1 cellular context compared by ENCODE assay signal in the genomic region with DNA sequence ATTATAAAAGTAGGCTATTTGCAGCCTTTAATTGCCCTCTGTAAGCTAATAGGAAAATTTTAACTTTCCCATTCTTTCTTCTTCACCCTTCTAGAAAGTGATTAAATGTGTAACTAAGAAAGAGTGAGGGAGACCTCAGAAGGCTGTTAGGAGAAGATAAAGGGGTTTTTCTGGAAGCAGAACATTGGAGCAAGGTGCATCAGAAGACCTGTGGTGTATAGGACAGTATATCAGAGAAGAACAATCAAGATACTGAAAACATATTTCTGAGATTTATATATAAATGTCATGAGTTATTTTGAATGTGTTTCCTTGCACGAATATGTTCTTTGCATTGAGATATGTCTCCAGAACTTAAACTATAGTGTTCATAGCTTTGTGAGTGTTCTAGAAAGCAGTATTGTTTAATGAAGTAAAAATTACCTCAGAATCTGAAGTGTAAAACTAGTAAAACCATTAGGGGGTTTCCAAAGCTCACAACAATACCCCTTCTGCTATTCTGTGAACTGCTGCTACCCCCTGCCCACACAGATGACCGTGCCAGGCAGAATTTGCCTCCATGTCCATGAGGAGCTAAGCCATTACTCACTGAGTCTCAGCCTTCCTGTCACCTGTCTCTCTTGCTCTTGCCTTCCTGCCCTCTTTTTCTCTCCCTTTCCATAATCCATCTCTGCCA.
TF ChIP-seq lines count a peak whose summit lies in the region.

No MANE protein-coding gene starts in this region.

TF ChIP-seq in GM12878, 131 proteins besides CTCF, POLR2A, EP300 and RAD21 (continued from another document and continues in another):
- TF ChIP-seq SUPT20H (IDR thresholded peaks at IDR 0.05; ENCODE audit: borderline replicate concordance, control insufficient read depth, low read depth, low read length) (no peak), KDM1A (IDR thresholded peaks at IDR 0.05; ENCODE audit: borderline replicate concordance) (no peak), ESRRA (IDR thresholded peaks at IDR 0.05; ENCODE audit: low read length) (no peak), RCOR1 (conservative IDR thresholded peaks at IDR 0.05; ENCODE audit: low read depth, low read length) (no peak), BRCA1 (IDR thresholded peaks at IDR 0.05; ENCODE audit: low read depth, low read length) (no peak), PML (IDR thresholded peaks at IDR 0.05; ENCODE audit: low read length) (no peak), ZNF274 (IDR thresholded peaks at IDR 0.05; ENCODE audit: insufficient read depth, insufficient read length) (no peak), RB1 (IDR thresholded peaks at IDR 0.05; ENCODE audit: borderline replicate concordance) (no peak), NR2F1 (conservative IDR thresholded peaks at IDR 0.05) (no peak), IRF4 (IDR thresholded peaks at IDR 0.05; ENCODE audit: low read depth, low read length) (no peak), LARP7 (IDR thresholded peaks at IDR 0.05) (no peak), KAT2A (conservative IDR thresholded peaks at IDR 0.05; ENCODE audit: control insufficient read depth, low read depth, low read length) (no peak), IKZF2 (IDR thresholded peaks at IDR 0.05) (peak; percentile 45 to 48; a peak in 2 of 4 replicates), STAT1 (conservative IDR thresholded peaks at IDR 0.05) (no peak), ATF7 (IDR thresholded peaks at IDR 0.05; ENCODE audit: low read depth) (peak; percentile 27; the same call in 1 of the 2 replicates), POLR2AphosphoS2 (IDR thresholded peaks at IDR 0.05; ENCODE audit: low read depth, low read length) (no peak), JUNB (IDR thresholded peaks at IDR 0.05) (peak; percentile 15; the same call in 1 of the 2 replicates), MTA3 (IDR thresholded peaks at IDR 0.05; ENCODE audit: borderline replicate concordance, low read length) (no peak), CEBPB (IDR thresholded peaks at IDR 0.05; ENCODE audit: borderline replicate concordance in 1 of 2, low read depth in 2 of 2, low read length in 2 of 2) (no peak), ZBED1 (IDR thresholded peaks at IDR 0.05; ENCODE audit: borderline replicate concordance) (no peak), TCF12 (IDR thresholded peaks at IDR 0.05; ENCODE audit: low read depth, low read length) (no peak), MEF2A (IDR thresholded peaks at IDR 0.05; ENCODE audit: insufficient read depth, low read depth, low read length) (0 out of 2 replicates have a peak, but pooled peaks have one; percentile 14), CHD1 (IDR thresholded peaks at IDR 0.05; ENCODE audit: low read depth, low read length) (no peak), STAT3 (IDR thresholded peaks at IDR 0.05; ENCODE audit: low read depth, low read length) (no peak), RUNX3 (IDR thresholded peaks at IDR 0.05; ENCODE audit: low read length) (no peak), GATAD2B (conservative IDR thresholded peaks at IDR 0.05; ENCODE audit: low read depth) (no peak), EED (IDR thresholded peaks at IDR 0.05; ENCODE audit: low read depth) (no peak), CREM (IDR thresholded peaks at IDR 0.05; ENCODE audit: low read depth) (no peak), SIX5 (IDR thresholded peaks at IDR 0.05; ENCODE audit: low read depth, low read length, severe bottlenecking) (no peak), FOS (IDR thresholded peaks at IDR 0.05; ENCODE audit: borderline replicate concordance, extremely low read depth, insufficient read length) (no peak), POLR2AphosphoS5 (IDR thresholded peaks at IDR 0.05; ENCODE audit: low read length) (no peak)
- TF ChIP-seq, protein P1, sequence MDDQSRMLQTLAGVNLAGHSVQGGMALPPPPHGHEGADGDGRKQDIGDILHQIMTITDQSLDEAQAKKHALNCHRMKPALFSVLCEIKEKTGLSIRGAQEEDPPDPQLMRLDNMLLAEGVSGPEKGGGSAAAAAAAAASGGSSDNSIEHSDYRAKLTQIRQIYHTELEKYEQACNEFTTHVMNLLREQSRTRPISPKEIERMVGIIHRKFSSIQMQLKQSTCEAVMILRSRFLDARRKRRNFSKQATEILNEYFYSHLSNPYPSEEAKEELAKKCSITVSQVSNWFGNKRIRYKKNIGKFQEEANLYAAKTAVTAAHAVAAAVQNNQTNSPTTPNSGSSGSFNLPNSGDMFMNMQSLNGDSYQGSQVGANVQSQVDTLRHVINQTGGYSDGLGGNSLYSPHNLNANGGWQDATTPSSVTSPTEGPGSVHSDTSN (IDR thresholded peaks at IDR 0.05; ENCODE audit: insufficient replicate concordance, low read depth, low read length): no peak
- TF ChIP-seq, protein P2, sequence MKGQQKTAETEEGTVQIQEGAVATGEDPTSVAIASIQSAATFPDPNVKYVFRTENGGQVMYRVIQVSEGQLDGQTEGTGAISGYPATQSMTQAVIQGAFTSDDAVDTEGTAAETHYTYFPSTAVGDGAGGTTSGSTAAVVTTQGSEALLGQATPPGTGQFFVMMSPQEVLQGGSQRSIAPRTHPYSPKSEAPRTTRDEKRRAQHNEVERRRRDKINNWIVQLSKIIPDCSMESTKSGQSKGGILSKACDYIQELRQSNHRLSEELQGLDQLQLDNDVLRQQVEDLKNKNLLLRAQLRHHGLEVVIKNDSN (IDR thresholded peaks at IDR 0.05; ENCODE audit: borderline replicate concordance, extremely low read length, insufficient read depth, low read depth, low read length): no peak
- TF ChIP-seq, protein P3, sequence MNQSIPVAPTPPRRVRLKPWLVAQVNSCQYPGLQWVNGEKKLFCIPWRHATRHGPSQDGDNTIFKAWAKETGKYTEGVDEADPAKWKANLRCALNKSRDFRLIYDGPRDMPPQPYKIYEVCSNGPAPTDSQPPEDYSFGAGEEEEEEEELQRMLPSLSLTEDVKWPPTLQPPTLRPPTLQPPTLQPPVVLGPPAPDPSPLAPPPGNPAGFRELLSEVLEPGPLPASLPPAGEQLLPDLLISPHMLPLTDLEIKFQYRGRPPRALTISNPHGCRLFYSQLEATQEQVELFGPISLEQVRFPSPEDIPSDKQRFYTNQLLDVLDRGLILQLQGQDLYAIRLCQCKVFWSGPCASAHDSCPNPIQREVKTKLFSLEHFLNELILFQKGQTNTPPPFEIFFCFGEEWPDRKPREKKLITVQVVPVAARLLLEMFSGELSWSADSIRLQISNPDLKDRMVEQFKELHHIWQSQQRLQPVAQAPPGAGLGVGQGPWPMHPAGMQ (IDR thresholded peaks at IDR 0.05; ENCODE audit: borderline replicate concordance): no peak
- TF ChIP-seq, protein P4, sequence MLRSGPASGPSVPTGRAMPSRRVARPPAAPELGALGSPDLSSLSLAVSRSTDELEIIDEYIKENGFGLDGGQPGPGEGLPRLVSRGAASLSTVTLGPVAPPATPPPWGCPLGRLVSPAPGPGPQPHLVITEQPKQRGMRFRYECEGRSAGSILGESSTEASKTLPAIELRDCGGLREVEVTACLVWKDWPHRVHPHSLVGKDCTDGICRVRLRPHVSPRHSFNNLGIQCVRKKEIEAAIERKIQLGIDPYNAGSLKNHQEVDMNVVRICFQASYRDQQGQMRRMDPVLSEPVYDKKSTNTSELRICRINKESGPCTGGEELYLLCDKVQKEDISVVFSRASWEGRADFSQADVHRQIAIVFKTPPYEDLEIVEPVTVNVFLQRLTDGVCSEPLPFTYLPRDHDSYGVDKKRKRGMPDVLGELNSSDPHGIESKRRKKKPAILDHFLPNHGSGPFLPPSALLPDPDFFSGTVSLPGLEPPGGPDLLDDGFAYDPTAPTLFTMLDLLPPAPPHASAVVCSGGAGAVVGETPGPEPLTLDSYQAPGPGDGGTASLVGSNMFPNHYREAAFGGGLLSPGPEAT (IDR thresholded peaks at IDR 0.05; ENCODE audit: low read depth): peak; percentile 79
- TF ChIP-seq, protein P5, sequence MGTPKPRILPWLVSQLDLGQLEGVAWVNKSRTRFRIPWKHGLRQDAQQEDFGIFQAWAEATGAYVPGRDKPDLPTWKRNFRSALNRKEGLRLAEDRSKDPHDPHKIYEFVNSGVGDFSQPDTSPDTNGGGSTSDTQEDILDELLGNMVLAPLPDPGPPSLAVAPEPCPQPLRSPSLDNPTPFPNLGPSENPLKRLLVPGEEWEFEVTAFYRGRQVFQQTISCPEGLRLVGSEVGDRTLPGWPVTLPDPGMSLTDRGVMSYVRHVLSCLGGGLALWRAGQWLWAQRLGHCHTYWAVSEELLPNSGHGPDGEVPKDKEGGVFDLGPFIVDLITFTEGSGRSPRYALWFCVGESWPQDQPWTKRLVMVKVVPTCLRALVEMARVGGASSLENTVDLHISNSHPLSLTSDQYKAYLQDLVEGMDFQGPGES (IDR thresholded peaks at IDR 0.05): no peak
- TF ChIP-seq, protein P6, sequence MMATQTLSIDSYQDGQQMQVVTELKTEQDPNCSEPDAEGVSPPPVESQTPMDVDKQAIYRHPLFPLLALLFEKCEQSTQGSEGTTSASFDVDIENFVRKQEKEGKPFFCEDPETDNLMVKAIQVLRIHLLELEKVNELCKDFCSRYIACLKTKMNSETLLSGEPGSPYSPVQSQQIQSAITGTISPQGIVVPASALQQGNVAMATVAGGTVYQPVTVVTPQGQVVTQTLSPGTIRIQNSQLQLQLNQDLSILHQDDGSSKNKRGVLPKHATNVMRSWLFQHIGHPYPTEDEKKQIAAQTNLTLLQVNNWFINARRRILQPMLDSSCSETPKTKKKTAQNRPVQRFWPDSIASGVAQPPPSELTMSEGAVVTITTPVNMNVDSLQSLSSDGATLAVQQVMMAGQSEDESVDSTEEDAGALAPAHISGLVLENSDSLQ (IDR thresholded peaks at IDR 0.05): 0 out of 2 replicates have a peak, but pooled peaks have one; percentile 12
- TF ChIP-seq, protein P7, sequence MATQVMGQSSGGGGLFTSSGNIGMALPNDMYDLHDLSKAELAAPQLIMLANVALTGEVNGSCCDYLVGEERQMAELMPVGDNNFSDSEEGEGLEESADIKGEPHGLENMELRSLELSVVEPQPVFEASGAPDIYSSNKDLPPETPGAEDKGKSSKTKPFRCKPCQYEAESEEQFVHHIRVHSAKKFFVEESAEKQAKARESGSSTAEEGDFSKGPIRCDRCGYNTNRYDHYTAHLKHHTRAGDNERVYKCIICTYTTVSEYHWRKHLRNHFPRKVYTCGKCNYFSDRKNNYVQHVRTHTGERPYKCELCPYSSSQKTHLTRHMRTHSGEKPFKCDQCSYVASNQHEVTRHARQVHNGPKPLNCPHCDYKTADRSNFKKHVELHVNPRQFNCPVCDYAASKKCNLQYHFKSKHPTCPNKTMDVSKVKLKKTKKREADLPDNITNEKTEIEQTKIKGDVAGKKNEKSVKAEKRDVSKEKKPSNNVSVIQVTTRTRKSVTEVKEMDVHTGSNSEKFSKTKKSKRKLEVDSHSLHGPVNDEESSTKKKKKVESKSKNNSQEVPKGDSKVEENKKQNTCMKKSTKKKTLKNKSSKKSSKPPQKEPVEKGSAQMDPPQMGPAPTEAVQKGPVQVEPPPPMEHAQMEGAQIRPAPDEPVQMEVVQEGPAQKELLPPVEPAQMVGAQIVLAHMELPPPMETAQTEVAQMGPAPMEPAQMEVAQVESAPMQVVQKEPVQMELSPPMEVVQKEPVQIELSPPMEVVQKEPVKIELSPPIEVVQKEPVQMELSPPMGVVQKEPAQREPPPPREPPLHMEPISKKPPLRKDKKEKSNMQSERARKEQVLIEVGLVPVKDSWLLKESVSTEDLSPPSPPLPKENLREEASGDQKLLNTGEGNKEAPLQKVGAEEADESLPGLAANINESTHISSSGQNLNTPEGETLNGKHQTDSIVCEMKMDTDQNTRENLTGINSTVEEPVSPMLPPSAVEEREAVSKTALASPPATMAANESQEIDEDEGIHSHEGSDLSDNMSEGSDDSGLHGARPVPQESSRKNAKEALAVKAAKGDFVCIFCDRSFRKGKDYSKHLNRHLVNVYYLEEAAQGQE (IDR thresholded peaks at IDR 0.05; ENCODE audit: low read depth, low read length): no peak
- TF ChIP-seq, protein P8, sequence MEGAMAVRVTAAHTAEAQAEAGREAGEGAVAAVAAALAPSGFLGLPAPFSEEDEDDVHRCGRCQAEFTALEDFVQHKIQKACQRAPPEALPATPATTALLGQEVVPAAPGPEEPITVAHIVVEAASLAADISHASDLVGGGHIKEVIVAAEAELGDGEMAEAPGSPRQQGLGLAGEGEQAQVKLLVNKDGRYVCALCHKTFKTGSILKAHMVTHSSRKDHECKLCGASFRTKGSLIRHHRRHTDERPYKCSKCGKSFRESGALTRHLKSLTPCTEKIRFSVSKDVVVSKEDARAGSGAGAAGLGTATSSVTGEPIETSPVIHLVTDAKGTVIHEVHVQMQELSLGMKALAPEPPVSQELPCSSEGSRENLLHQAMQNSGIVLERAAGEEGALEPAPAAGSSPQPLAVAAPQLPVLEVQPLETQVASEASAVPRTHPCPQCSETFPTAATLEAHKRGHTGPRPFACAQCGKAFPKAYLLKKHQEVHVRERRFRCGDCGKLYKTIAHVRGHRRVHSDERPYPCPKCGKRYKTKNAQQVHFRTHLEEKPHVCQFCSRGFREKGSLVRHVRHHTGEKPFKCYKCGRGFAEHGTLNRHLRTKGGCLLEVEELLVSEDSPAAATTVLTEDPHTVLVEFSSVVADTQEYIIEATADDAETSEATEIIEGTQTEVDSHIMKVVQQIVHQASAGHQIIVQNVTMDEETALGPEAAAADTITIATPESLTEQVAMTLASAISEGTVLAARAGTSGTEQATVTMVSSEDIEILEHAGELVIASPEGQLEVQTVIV (IDR thresholded peaks at IDR 0.05; ENCODE audit: borderline replicate concordance, partially characterized antibody): no peak
- TF ChIP-seq, protein P9, sequence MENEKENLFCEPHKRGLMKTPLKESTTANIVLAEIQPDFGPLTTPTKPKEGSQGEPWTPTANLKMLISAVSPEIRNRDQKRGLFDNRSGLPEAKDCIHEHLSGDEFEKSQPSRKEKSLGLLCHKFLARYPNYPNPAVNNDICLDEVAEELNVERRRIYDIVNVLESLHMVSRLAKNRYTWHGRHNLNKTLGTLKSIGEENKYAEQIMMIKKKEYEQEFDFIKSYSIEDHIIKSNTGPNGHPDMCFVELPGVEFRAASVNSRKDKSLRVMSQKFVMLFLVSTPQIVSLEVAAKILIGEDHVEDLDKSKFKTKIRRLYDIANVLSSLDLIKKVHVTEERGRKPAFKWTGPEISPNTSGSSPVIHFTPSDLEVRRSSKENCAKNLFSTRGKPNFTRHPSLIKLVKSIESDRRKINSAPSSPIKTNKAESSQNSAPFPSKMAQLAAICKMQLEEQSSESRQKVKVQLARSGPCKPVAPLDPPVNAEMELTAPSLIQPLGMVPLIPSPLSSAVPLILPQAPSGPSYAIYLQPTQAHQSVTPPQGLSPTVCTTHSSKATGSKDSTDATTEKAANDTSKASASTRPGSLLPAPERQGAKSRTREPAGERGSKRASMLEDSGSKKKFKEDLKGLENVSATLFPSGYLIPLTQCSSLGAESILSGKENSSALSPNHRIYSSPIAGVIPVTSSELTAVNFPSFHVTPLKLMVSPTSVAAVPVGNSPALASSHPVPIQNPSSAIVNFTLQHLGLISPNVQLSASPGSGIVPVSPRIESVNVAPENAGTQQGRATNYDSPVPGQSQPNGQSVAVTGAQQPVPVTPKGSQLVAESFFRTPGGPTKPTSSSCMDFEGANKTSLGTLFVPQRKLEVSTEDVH (IDR thresholded peaks at IDR 0.05; ENCODE audit: low read depth, partially characterized antibody): no peak
- TF ChIP-seq, protein P10, sequence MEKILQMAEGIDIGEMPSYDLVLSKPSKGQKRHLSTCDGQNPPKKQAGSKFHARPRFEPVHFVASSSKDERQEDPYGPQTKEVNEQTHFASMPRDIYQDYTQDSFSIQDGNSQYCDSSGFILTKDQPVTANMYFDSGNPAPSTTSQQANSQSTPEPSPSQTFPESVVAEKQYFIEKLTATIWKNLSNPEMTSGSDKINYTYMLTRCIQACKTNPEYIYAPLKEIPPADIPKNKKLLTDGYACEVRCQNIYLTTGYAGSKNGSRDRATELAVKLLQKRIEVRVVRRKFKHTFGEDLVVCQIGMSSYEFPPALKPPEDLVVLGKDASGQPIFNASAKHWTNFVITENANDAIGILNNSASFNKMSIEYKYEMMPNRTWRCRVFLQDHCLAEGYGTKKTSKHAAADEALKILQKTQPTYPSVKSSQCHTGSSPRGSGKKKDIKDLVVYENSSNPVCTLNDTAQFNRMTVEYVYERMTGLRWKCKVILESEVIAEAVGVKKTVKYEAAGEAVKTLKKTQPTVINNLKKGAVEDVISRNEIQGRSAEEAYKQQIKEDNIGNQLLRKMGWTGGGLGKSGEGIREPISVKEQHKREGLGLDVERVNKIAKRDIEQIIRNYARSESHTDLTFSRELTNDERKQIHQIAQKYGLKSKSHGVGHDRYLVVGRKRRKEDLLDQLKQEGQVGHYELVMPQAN (conservative IDR thresholded peaks at IDR 0.05): no peak
